ENCODE assay signal across 9 cellular contexts in the genomic region with DNA sequence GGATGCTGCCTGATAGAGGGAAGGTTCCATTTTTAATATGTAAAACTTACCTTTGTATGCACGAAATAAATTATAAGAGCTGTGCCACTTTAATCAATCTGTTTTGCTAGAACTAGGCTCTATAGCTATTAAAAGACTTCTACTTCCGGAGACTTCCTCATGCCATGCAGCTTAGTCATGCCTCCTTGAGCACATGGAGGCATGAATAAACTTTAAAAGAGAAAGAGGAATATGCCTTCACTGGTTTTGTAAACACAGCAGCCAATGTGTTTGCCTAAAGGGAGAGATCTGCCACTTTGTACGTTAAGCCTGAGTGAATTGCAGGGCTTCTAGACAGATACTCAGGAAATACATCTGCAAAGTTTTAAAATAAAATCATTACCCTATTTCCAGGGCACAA.
DNase-seq lines count a peak whose midpoint lies in the region; ATAC-seq and TF ChIP-seq lines count a peak whose summit lies in the region.
"Had no signal": no experiment of that assay in that cellular context is flagged by ENCODE, and none has a peak within 500 bp of the region (broad histone marks: within the 10 kb centered on the region; RNA-seq: fewer than 3 reads in every experiment).

No MANE protein-coding gene starts in this region.

- H3K27ac ChIP-seq in stomach = peak overlapping the region; percentile 28 to 78 (median 50)

- TF ChIP-seq EP300 in stomach (IDR thresholded peaks at IDR 0.05) = no peak

- no peak for TF ChIP-seq CTCF in foreskin fibroblast (IDR thresholded peaks at IDR 0.05; ENCODE audit: low read depth, low read length)
- no peak for TF ChIP-seq CTCF in stomach (IDR thresholded peaks at IDR 0.05)

- no peaks in the 10 kb centered on the region for H3K9me3 ChIP-seq in stomach

- no peak overlapping the region for H3K27ac Mint-ChIP-seq in T-helper 2 cell treated with Interferon-gamma antibody and Interleukin-4, amounts not matched to agents 5 μg/mL and 100 μg/mL, for 36 hours

- no peaks in the 10 kb centered on the region for H3K27me3 ChIP-seq in stomach

- H3K9me3 Mint-ChIP-seq in T-helper 2 cell treated with Interferon-gamma antibody and Interleukin-4, amounts not matched to agents 5 μg/mL and 100 μg/mL, for 36 hours = peaks cover 5% of the 10 kb centered on the region

- peak; percentile 38 for DNase-seq in HK-2 (ENCODE audit: unreplicated experiment)
- DNase-seq in RPMI8226 = peak; percentile 17
- peak; percentile 12 to 28 for DNase-seq in foreskin fibroblast
- peak; percentile 50 for DNase-seq in stomach
- DNase-seq in SK-N-DZ (ENCODE audit: low spot score) = no peak
- DNase-seq in T-helper 2 cell treated with Interferon-gamma antibody and Interleukin-4, amounts not matched to agents 5 μg/mL and 100 μg/mL, for 36 hours (ENCODE audit: low spot score) = no peak
- no peak for DNase-seq in T-helper 2 cell
- DNase-seq: NCI-H446 treated with DMSO at 0.1 percent for 48 hours had no signal

- intact Hi-C loops in stomach (cut with DNase I; ENCODE audit: low total_unique reads) = no loop called here

- H3K27me3 Mint-ChIP-seq in T-helper 2 cell treated with Interferon-gamma antibody and Interleukin-4, amounts not matched to agents 5 μg/mL and 100 μg/mL, for 36 hours (ENCODE audit: low read depth) = no peaks in the 10 kb centered on the region

- no peak for TF ChIP-seq POLR2A in stomach (IDR thresholded peaks at IDR 0.05)

- H3K4me3 Mint-ChIP-seq in T-helper 2 cell treated with Interferon-gamma antibody and Interleukin-4, amounts not matched to agents 5 μg/mL and 100 μg/mL, for 36 hours = no peak overlapping the region

- no peak overlapping the region for H3K4me3 ChIP-seq in foreskin fibroblast (ENCODE audit: low read depth in 1 of 2, low read length in 2 of 2)
- H3K4me3 ChIP-seq in stomach = no peak overlapping the region

- H3K4me1 ChIP-seq in stomach = peaks cover 0 to 20% (median 9%) of the 10 kb centered on the region in 4 donors

- 4 to 9% (median 8%) methylated on average over 3 of the region's 3 CpGs for WGBS in stomach, 5 donors

- ATAC-seq in GM19035 (IDR thresholded peaks at IDR 0.05; ENCODE audit: unreplicated experiment) = no peak

- no peaks in the 10 kb centered on the region for H3K4me1 Mint-ChIP-seq in T-helper 2 cell treated with Interferon-gamma antibody and Interleukin-4, amounts not matched to agents 5 μg/mL and 100 μg/mL, for 36 hours (ENCODE audit: low read depth)

- no peaks in the 10 kb centered on the region for H3K36me3 Mint-ChIP-seq in T-helper 2 cell treated with Interferon-gamma antibody and Interleukin-4, amounts not matched to agents 5 μg/mL and 100 μg/mL, for 36 hours (ENCODE audit: low read depth)

- H3K36me3 ChIP-seq in stomach = no peaks in the 10 kb centered on the region

Comparison
In these comparisons a context has a peak if more than half of its experiments do, and no peak if none do; other contexts are left out.
1. DNase-seq: peak in HK-2 (single experiment), RPMI8226 (single experiment), foreskin fibroblast (2 of 2) and stomach (single experiment); none in SK-N-DZ (single experiment), T-helper 2 cell treated with Interferon-gamma antibody and Interleukin-4, amounts not matched to agents 5 μg/mL and 100 μg/mL, for 36 hours (single experiment) and T-helper 2 cell (0 of 5).